In the genomic region with DNA sequence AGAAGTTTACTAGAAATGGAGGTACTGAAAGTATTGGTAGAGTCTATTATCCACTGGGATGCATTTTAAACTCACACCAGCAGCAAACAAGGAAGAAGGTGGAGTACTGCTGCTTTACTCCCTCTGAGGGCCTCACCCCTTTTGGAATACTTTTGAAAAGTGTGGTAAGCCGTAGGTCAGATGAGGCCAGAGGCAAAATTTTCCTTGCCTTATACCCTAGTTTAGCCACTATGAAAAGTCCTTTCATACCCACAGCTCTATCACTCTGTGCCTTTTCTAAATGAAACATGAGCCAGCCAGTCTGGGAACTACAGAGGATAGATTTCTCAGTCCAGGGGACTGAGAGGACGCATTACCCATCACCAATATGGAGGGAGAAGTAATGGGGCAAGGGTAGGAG, we compare ENCODE assay signal across 21 cellular contexts.
"Had no signal": no experiment of that assay in that cellular context is flagged by ENCODE, and none has a peak within 500 bp of the region (broad histone marks: within the 10 kb centered on the region; RNA-seq: fewer than 3 reads in every experiment).

No MANE protein-coding gene starts in this region.

- DNase-seq: caudate nucleus; colonic mucosa; dermis blood vessel endothelial cell; foreskin keratinocyte; heart left ventricle; hippocampal formation; kidney glomerular epithelial cell; left ventricle myocardium inferior; mesenchymal stem cell; naive thymus-derived CD4-positive, alpha-beta T cell; psoas muscle; retina; sigmoid colon; stimulated activated CD4-positive, alpha-beta T cell treated with anti-CD3 and anti-CD28 coated beads, Interleukin-2, amount 100 ng/mL, for 24 hours; stimulated activated naive CD4-positive, alpha-beta T cell; thyroid gland; upper lobe of left lung had no signal

- H3K27ac ChIP-seq: colonic mucosa, foreskin keratinocyte, heart left ventricle, left ventricle myocardium inferior, neutrophil, psoas muscle, sigmoid colon, skin epidermis, suprapubic skin, upper lobe of left lung had no signal

- ATAC-seq: foreskin keratinocyte; heart left ventricle; naive thymus-derived CD4-positive, alpha-beta T cell; psoas muscle had no signal

- H3K4me3 Mint-ChIP-seq: naive thymus-derived CD4-positive, alpha-beta T cell had no signal

- H3K27ac Mint-ChIP-seq: naive thymus-derived CD4-positive, alpha-beta T cell had no signal

- H3K4me3 ChIP-seq: colonic mucosa, heart left ventricle, left ventricle myocardium inferior, lung, psoas muscle, sigmoid colon, skin epidermis, suprapubic skin, thyroid gland, upper lobe of left lung had no signal

- H3K27me3 Mint-ChIP-seq: naive thymus-derived CD4-positive, alpha-beta T cell had no signal

- H3K9me3 Mint-ChIP-seq: naive thymus-derived CD4-positive, alpha-beta T cell had no signal

- H3K9me3 ChIP-seq: colonic mucosa, heart left ventricle, left ventricle myocardium inferior, neutrophil, psoas muscle, sigmoid colon, suprapubic skin, thyroid gland, upper lobe of left lung had no signal

- H3K27me3 ChIP-seq: colonic mucosa, foreskin keratinocyte, heart left ventricle, neutrophil, sigmoid colon, suprapubic skin, thyroid gland, upper lobe of left lung had no signal

- H3K4me1 ChIP-seq: colonic mucosa, foreskin keratinocyte, psoas muscle, sigmoid colon, suprapubic skin had no signal
